Comparison of ENCODE assay signal across 9 cellular contexts in genomic region chr3:181176610-181177009, GRCh38.
A peak's percentile ranks its signal among the peaks of the same experiment; 100 is the strongest.
DNase-seq lines count a peak whose midpoint lies in the region; ATAC-seq and TF ChIP-seq lines count a peak whose summit lies in the region.
"Had no signal": no experiment of that assay in that cellular context is flagged by ENCODE, and none has a peak within 500 bp of the region (broad histone marks: within the 10 kb centered on the region; RNA-seq: fewer than 3 reads in every experiment).

No MANE protein-coding gene starts in this region.

- no peak overlapping the region for H3K4me3 Mint-ChIP-seq in progenitor cell of endocrine pancreas (ENCODE audit: low read depth)
- H3K4me3 Mint-ChIP-seq: naive B cell had no signal

- H3K9me3 Mint-ChIP-seq in progenitor cell of endocrine pancreas (ENCODE audit: low read depth) = no peaks in the 10 kb centered on the region

- ATAC-seq in HG02759 (IDR thresholded peaks at IDR 0.05; ENCODE audit: unreplicated experiment) (peak; percentile 63), GM19035 (IDR thresholded peaks at IDR 0.05; ENCODE audit: unreplicated experiment) (no peak)

- H3K27me3 Mint-ChIP-seq in progenitor cell of endocrine pancreas = no peaks in the 10 kb centered on the region
- H3K27me3 Mint-ChIP-seq: naive B cell had no signal

- H3K27ac Mint-ChIP-seq in progenitor cell of endocrine pancreas = no peak overlapping the region
- H3K27ac Mint-ChIP-seq: naive B cell had no signal

- TF ChIP-seq CTCF in progenitor cell of endocrine pancreas (IDR thresholded peaks at IDR 0.05; ENCODE audit: unreplicated experiment) (peak; percentile 58), GM20000 (IDR thresholded peaks at IDR 0.05; ENCODE audit: extremely low read depth, missing control alignments) (no peak)

- DNase-seq in DMS53 (lab: John Stamatoyannopoulos, UW) = peak; percentile 78
- peak; percentile 43 for DNase-seq in NCI-H226
- peak; percentile 19 for DNase-seq in activated T-cell treated with anti-CD3 and anti-CD28 coated beads for 24 hours (ENCODE audit: low read depth)
- peak; percentile 1 for DNase-seq in glomerular visceral epithelial cell (ENCODE audit: extremely low spot score)
- no peak for DNase-seq in progenitor cell of endocrine pancreas (ENCODE audit: low spot score, unreplicated experiment)
- no peak for DNase-seq in GM20000 (ENCODE audit: low spot score)
- DNase-seq: naive B cell had no signal

- H3K36me3 Mint-ChIP-seq in progenitor cell of endocrine pancreas (ENCODE audit: insufficient read depth) = no peaks in the 10 kb centered on the region
- H3K36me3 Mint-ChIP-seq: naive B cell had no signal

- peaks cover 2% of the 10 kb centered on the region for H3K4me1 Mint-ChIP-seq in progenitor cell of endocrine pancreas (ENCODE audit: low read depth)
- H3K4me1 Mint-ChIP-seq: naive B cell had no signal

Comparison
In these comparisons a context has a peak if more than half of its experiments do, and no peak if none do; other contexts are left out.
1. DNase-seq: peak in DMS53 (single experiment), NCI-H226 (single experiment), activated T-cell treated with anti-CD3 and anti-CD28 coated beads for 24 hours (single experiment) and glomerular visceral epithelial cell (single experiment); none in progenitor cell of endocrine pancreas (single experiment) and GM20000 (single experiment).